Comparison of ENCODE assay signal across 24 cellular contexts in the genomic region with DNA sequence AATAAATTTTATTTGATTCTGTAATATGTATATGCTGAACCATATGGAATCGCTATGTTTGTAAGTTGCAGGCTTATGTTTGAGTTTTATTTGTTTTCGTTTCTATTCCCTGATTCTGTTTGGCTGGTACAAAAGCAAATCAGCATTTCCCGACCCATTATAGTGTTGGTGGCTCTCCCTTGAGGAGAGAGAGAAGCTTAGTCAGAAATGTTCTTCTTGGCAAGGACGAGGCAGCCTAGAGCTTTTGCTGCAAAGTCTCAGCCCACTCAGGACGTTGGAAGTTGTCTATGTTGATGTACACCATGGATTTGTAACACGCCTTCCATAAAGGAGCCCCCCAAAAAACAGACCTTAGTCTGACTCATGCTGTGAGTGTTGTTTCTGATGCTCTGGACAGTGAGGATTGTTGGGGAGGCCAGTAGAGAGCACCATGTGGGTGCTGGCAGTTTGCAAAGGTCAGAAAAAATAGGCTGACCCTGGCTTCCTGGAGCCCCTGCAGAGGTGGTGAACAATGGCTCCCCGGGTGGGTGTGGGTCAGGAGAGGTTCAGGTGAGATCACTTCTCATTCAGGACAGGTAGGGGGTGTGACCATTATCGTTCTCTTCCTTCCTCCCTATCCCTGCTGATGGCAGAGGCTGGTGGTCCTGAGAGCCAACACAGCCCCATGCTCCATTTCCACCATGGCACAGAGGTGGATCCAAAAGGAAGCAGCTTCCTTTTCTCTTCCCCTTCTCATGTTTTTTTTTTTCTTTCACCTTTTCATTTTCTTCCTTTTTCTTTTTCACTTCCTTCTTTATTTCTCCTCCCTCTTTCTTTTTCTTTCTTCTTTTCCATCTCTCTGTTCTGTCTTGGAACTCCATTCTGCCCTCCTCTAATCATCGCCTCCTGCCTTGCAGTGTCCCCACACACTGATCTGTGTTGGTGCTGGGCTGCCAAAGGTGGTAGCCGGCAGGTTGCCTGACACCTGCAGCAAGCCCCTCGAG.
"Had no signal": no experiment of that assay in that cellular context is flagged by ENCODE, and none has a peak within 500 bp of the region (broad histone marks: within the 10 kb centered on the region; RNA-seq: fewer than 3 reads in every experiment).

No MANE protein-coding gene starts in this region.

- ATAC-seq: activated CD4-positive, CD25-positive, alpha-beta regulatory T cell treated with anti-CD3 and anti-CD28 coated beads, Interleukin-2, amount 50 U/mL, for 24 hours; activated CD8-positive, alpha-beta T cell treated with anti-CD3 and anti-CD28 coated beads, Interleukin-2, amount 10 ng/mL, durations not matched to agents 7 days and 5 days; left lung; mucosa of descending colon; sciatic nerve; upper lobe of right lung had no signal

- H3K27me3 ChIP-seq: esophagus squamous epithelium, ovary, upper lobe of right lung had no signal

- H3K4me1 Mint-ChIP-seq: activated CD4-positive, alpha-beta T cell treated with anti-CD3 and anti-CD28 coated beads, Interleukin-2, amount 10 ng/mL, durations not matched to agents 7 days and 5 days; activated naive CD8-positive, alpha-beta T cell treated with anti-CD3 and anti-CD28 coated beads, Interleukin-2, amount 10 ng/mL, durations not matched to agents 7 days and 5 days; neural crest cell had no signal

- H3K9me3 Mint-ChIP-seq: activated CD4-positive, alpha-beta T cell treated with anti-CD3 and anti-CD28 coated beads, Interleukin-2, amount 10 ng/mL, durations not matched to agents 7 days and 5 days; activated naive CD8-positive, alpha-beta T cell treated with anti-CD3 and anti-CD28 coated beads, Interleukin-2, amount 10 ng/mL, durations not matched to agents 7 days and 5 days; activated T-cell treated with anti-CD3 and anti-CD28 coated beads, Interleukin-2, amount 50 U/mL, for 24 hours; activated T-helper 2 cell treated with anti-CD3 and anti-CD28 coated beads, Interferon-gamma antibody, Interleukin-2, Interleukin-4, amounts not matched to agents 10 μg/mL and 5 μg/mL and 100 μg/mL, durations not matched to agents 14 hours and 24 hours and 36 hours; brain; naive B cell; neural crest cell had no signal

- H3K4me1 ChIP-seq: left lung, upper lobe of right lung had no signal

- H3K27ac ChIP-seq: left lung, ovary, upper lobe of right lung had no signal

- H3K9me3 ChIP-seq: esophagus squamous epithelium, left lung, mucosa of descending colon, ovary, SK-N-SH, upper lobe of right lung had no signal

- DNase-seq: activated CD4-positive, alpha-beta T cell treated with anti-CD3 and anti-CD28 coated beads, Interleukin-2, amount 10 ng/mL, durations not matched to agents 7 days and 5 days; activated CD8-positive, alpha-beta T cell treated with anti-CD3 and anti-CD28 coated beads, Interleukin-2, amount 10 ng/mL, durations not matched to agents 7 days and 5 days; activated naive CD4-positive, alpha-beta T cell treated with Interleukin-2 at 50 U/mL for 16 hours; activated naive CD8-positive, alpha-beta T cell treated with anti-CD3 and anti-CD28 coated beads, Interleukin-2, amount 10 ng/mL, durations not matched to agents 7 days and 5 days; activated T-cell treated with anti-CD3 and anti-CD28 coated beads, Interleukin-2, amount 50 U/mL, for 24 hours; cerebellar nuclear complex; effector CD8-positive, alpha-beta T cell; esophagus squamous epithelium; hippocampal formation; left lung; mesenchymal stem cell; mucosa of descending colon; naive B cell; ovary; SK-N-SH; stimulated activated CD4-positive, alpha-beta T cell treated with anti-CD3 and anti-CD28 coated beads, Interleukin-4, amount 100 ng/mL, for 1 hour; T-helper 9 cell; upper lobe of right lung had no signal

- H3K4me3 ChIP-seq: esophagus squamous epithelium, left lung, mucosa of descending colon, ovary, smooth muscle cell, upper lobe of right lung had no signal

- H3K27ac Mint-ChIP-seq: activated CD4-positive, alpha-beta T cell treated with anti-CD3 and anti-CD28 coated beads, Interleukin-2, amount 10 ng/mL, durations not matched to agents 7 days and 5 days; activated CD8-positive, alpha-beta T cell treated with anti-CD3 and anti-CD28 coated beads, Interleukin-2, amount 10 ng/mL, durations not matched to agents 7 days and 5 days; activated naive CD8-positive, alpha-beta T cell treated with anti-CD3 and anti-CD28 coated beads, Interleukin-2, amount 10 ng/mL, durations not matched to agents 7 days and 5 days; activated T-cell treated with anti-CD3 and anti-CD28 coated beads, Interleukin-2, amount 50 U/mL, for 24 hours; activated T-helper 2 cell treated with anti-CD3 and anti-CD28 coated beads, Interferon-gamma antibody, Interleukin-2, Interleukin-4, amounts not matched to agents 10 μg/mL and 5 μg/mL and 100 μg/mL, durations not matched to agents 14 hours and 24 hours and 36 hours had no signal

- H3K36me3 ChIP-seq: left lung, ovary, upper lobe of right lung had no signal

- H3K4me2 ChIP-seq: SK-N-SH, smooth muscle cell had no signal

- H3K9ac ChIP-seq: SK-N-SH had no signal

- H3K4me3 Mint-ChIP-seq: activated CD4-positive, alpha-beta T cell treated with anti-CD3 and anti-CD28 coated beads, Interleukin-2, amount 10 ng/mL, durations not matched to agents 7 days and 5 days; activated CD8-positive, alpha-beta T cell treated with anti-CD3 and anti-CD28 coated beads, Interleukin-2, amount 10 ng/mL, durations not matched to agents 7 days and 5 days; activated naive CD8-positive, alpha-beta T cell treated with anti-CD3 and anti-CD28 coated beads, Interleukin-2, amount 10 ng/mL, durations not matched to agents 7 days and 5 days; activated T-cell treated with anti-CD3 and anti-CD28 coated beads, Interleukin-2, amount 50 U/mL, for 24 hours; brain; naive B cell; neural crest cell had no signal

- H3K36me3 Mint-ChIP-seq: activated naive CD8-positive, alpha-beta T cell treated with anti-CD3 and anti-CD28 coated beads, Interleukin-2, amount 10 ng/mL, durations not matched to agents 7 days and 5 days; naive B cell had no signal
